In the genomic region with DNA sequence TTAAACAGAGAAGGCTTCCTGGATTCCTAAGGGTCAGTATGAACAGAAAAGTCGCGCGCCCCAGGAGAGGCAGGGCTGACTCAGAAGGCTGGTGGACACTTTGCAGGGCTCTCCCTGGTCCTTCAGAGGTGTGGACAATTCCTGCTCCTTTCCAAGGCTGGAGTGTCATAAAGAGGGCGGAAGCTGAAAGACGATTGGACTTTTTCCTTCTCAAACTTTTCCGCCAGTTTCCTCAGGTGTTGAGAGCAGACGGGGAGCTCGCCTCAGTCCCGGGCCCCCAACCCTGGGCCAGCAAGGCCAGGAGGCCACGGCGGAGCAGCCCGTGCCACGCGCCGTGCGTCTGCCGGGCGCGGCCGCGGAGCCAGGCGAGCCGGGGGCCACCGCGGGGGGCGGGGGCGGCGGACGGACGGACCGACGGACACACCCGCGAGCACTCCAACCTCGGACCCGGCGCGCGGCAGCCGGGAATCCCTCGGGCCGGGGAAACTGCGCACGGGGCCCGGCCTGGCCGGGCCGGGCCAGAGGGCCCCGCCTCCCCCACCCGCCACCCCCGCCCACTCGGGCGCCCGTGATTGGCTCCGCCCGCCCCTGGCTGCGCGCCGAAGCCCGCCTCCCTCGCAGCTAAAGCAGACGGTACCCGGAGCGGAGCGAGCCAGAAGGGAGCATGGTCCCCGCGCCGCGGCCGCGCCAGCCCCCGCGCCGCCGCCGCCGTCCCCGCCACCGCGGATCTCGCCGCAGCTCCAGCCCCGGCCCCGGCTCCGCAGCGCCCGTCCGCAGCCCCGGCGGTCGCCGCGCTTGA, we compare ENCODE assay signal across 8 cellular contexts. TPM values are rescaled to one million over a fixed set of nuclear protein-coding genes. Genes with fewer than 3 reads are reported as not detected.
DNase-seq lines count a peak whose midpoint lies in the region; ATAC-seq and TF ChIP-seq lines count a peak whose summit lies in the region.

KLHL29 (plus strand) TSS at position 629 of the 799 bp plus-strand sequence. CDS start 177,018 bp downstream, outside the sequence.

- WGBS in transverse colon (ENCODE audit: low coverage in 1 of 2), 2 donors, result 6% methylated on average over 44 of the region's 92 CpGs; no CpG with 5 or more reads in 1 of the 2 donors

- in situ Hi-C loops in transverse colon (cut with MboI; ENCODE audit: low pct_ligation_motif_present in 1 of 4, low pct_unique_long_range_greater_than_20kb in 1 of 4, low sequenced_read_pairs in 3 of 4), result no loop called here

- no peak for TF ChIP-seq POLR2A in transverse colon (IDR thresholded peaks at IDR 0.05)

- H3K9me3 ChIP-seq in RWPE2 (ENCODE audit: severe bottlenecking) (no peaks in the 10 kb centered on the region), parathyroid adenoma (ENCODE audit: control insufficient read depth, low read length) (no peaks in the 10 kb centered on the region), transverse colon (no peaks in the 10 kb centered on the region)

- peak within 1 kb of the TSS; percentile 95 for H3K4me2 ChIP-seq in parathyroid adenoma (ENCODE audit: low read length)

- H3K4me3 Mint-ChIP-seq in activated naive CD4-positive, alpha-beta T cell treated with anti-CD3 and anti-CD28 coated beads, Interleukin-2, amount 50 U/mL, for 24 hours, result peak within 1 kb of the TSS; percentile 84

- H2AFZ ChIP-seq in parathyroid adenoma, result peak within 1 kb of the TSS; percentile 90

- no peak within 1 kb of the TSS for H3K27ac Mint-ChIP-seq in activated naive CD4-positive, alpha-beta T cell treated with anti-CD3 and anti-CD28 coated beads, Interleukin-2, amount 50 U/mL, for 24 hours

- H3K27me3 Mint-ChIP-seq in activated naive CD4-positive, alpha-beta T cell treated with anti-CD3 and anti-CD28 coated beads, Interleukin-2, amount 50 U/mL, for 24 hours, result peaks cover 29% of the 10 kb centered on the region

- DNase-seq in COLO829 (ENCODE audit: low spot score) (peak; percentile 76), RWPE2 (ENCODE audit: low spot score) (no peak), Right ventricle myocardium inferior (ENCODE audit: missing footprints) (peak; percentile 91), transverse colon (peak; percentile 85)

- H3K4me1 ChIP-seq in RWPE2 (ENCODE audit: insufficient read depth, poor library complexity, severe bottlenecking) (peaks cover 12% of the 10 kb centered on the region), parathyroid adenoma (peaks cover 9% of the 10 kb centered on the region), transverse colon (peaks cover 0 to 33% (median 22%) of the 10 kb centered on the region in 4 donors)

- no peaks in the 10 kb centered on the region for H3K9me3 Mint-ChIP-seq in activated naive CD4-positive, alpha-beta T cell treated with anti-CD3 and anti-CD28 coated beads, Interleukin-2, amount 50 U/mL, for 24 hours

- H3K36me3 Mint-ChIP-seq in activated naive CD4-positive, alpha-beta T cell treated with anti-CD3 and anti-CD28 coated beads, Interleukin-2, amount 50 U/mL, for 24 hours, result peaks cover 2% of the 10 kb centered on the region

- no peak for TF ChIP-seq EP300 in transverse colon (IDR thresholded peaks at IDR 0.05; ENCODE audit: low read depth)

- intact Hi-C loops in Right ventricle myocardium inferior (cut with DNase I), result loop anchor here (10.0 kb wide), 1 partner anchor 370 kb away; no protein-coding TSS in a partner anchor
- intact Hi-C loops in transverse colon (cut with DNase I; ENCODE audit: low total_unique reads), result loop anchor here (10.0 kb wide), 1 partner anchor 240 kb away; no protein-coding TSS in a partner anchor

- TF ChIP-seq CTCF in RWPE2 (IDR thresholded peaks at IDR 0.05; ENCODE audit: poor library complexity, severe bottlenecking) (no peak), parathyroid adenoma (IDR thresholded peaks at IDR 0.05) (no peak), transverse colon (IDR thresholded peaks at IDR 0.05) (no peak)

- ATAC-seq in GM19438 (IDR thresholded peaks at IDR 0.05; ENCODE audit: low read depth, unreplicated experiment), result peak; percentile 46
- ATAC-seq in HG03520 (IDR thresholded peaks at IDR 0.05; ENCODE audit: unreplicated experiment), result peak; percentile 55
- ATAC-seq in RWPE2 (ENCODE audit: low read depth), result peak; percentile 33
- peak; percentile 74 for ATAC-seq in Right ventricle myocardium inferior

- H3K4me1 Mint-ChIP-seq in activated naive CD4-positive, alpha-beta T cell treated with anti-CD3 and anti-CD28 coated beads, Interleukin-2, amount 50 U/mL, for 24 hours, result peaks cover 44% of the 10 kb centered on the region

- H3K79me2 ChIP-seq in parathyroid adenoma, result no peaks in the 10 kb centered on the region

- H3K36me3 ChIP-seq in RWPE2 (ENCODE audit: low read depth), result no peaks in the 10 kb centered on the region
- H3K36me3 ChIP-seq in parathyroid adenoma (ENCODE audit: control insufficient read depth, insufficient read depth, low read length), result no peaks in the 10 kb centered on the region
- no peaks in the 10 kb centered on the region for H3K36me3 ChIP-seq in transverse colon

- peak within 1 kb of the TSS; percentile 94 for H3K4me3 ChIP-seq in RWPE2 (ENCODE audit: severe bottlenecking)
- peak within 1 kb of the TSS; percentile 66 for H3K4me3 ChIP-seq in parathyroid adenoma (ENCODE audit: low read depth, low read length)
- peak within 1 kb of the TSS; percentile 52 to 82 (median 62) for H3K4me3 ChIP-seq in transverse colon

- no peak within 1 kb of the TSS for H3K9ac ChIP-seq in parathyroid adenoma

- peak within 1 kb of the TSS; percentile 23 for H3K27ac ChIP-seq in RWPE2 (ENCODE audit: poor library complexity, severe bottlenecking)
- H3K27ac ChIP-seq in parathyroid adenoma, result no peak within 1 kb of the TSS
- H3K27ac ChIP-seq in transverse colon, result peak within 1 kb of the TSS; percentile 81 to 88 (median 84)

- H3K27me3 ChIP-seq in RWPE2 (ENCODE audit: insufficient read depth, poor library complexity, severe bottlenecking) (no peaks in the 10 kb centered on the region), parathyroid adenoma (ENCODE audit: control insufficient read depth, insufficient read depth, low read length) (no peaks in the 10 kb centered on the region), transverse colon (peaks cover 34% of the 10 kb centered on the region)

RNA-seq across cellular contexts. Expression of gene KLHL29, which starts in this region (rescaled TPM):
- total RNA-seq in Right ventricle myocardium inferior, result 0.54 TPM
- 10 to 100 TPM in 1 of 4 donors, 1 to 10 TPM in 3; 3.3 to 16.5 (median 5.8) TPM for total RNA-seq in transverse colon

Comparison
In these comparisons a context has a peak if more than half of its experiments do, and no peak if none do; other contexts are left out.
1. Peak in DNase-seq and ATAC-seq in Right ventricle myocardium inferior; RNA of the gene not detected or under 1 TPM.